Comparison of ENCODE assay signal across 8 cellular contexts in genomic region chr22:17243524-17243923, GRCh38. TPM values are rescaled to one million over a fixed set of nuclear protein-coding genes. Genes with fewer than 3 reads are reported as not detected.
A peak's percentile ranks its signal among the peaks of the same experiment; 100 is the strongest.
DNase-seq lines count a peak whose midpoint lies in the region; ATAC-seq, FAIRE-seq and TF ChIP-seq lines count a peak whose summit lies in the region.

No MANE protein-coding gene starts in this region.

- peak overlapping the region; percentile 61 for H3K27ac Mint-ChIP-seq in chondrocyte (ENCODE audit: unreplicated experiment)
- H3K27ac Mint-ChIP-seq in CD8-positive, alpha-beta T cell, result no peak overlapping the region

- CTCF ChIA-PET in CD8-positive, alpha-beta T cell (lab: Charles Lee), result no interaction called here

- no peak overlapping the region for H3K4me3 Mint-ChIP-seq in chondrocyte (ENCODE audit: unreplicated experiment)
- H3K4me3 Mint-ChIP-seq in CD8-positive, alpha-beta T cell, result no peak overlapping the region

- intact Hi-C loops in CD8-positive, alpha-beta T cell (cut with DNase I, micrococcal nuclease), result no loop called here

- POLR2A ChIA-PET in CD8-positive, alpha-beta T cell (lab: Charles Lee), result no interaction called here

- H3K4me1 ChIP-seq in CD8-positive, alpha-beta T cell (ENCODE audit: insufficient read depth, low read length), result no peaks in the 10 kb centered on the region

- H3K36me3 Mint-ChIP-seq in chondrocyte (ENCODE audit: low read depth), result no peaks in the 10 kb centered on the region
- H3K36me3 Mint-ChIP-seq in CD8-positive, alpha-beta T cell, result no peaks in the 10 kb centered on the region

- no peak for TF ChIP-seq CTCF in chondrocyte (IDR thresholded peaks at IDR 0.05)
- TF ChIP-seq CTCF in D721Med (IDR thresholded peaks at IDR 0.05; ENCODE audit: insufficient read depth, missing control alignments), result no peak
- no peak for TF ChIP-seq CTCF in CD8-positive, alpha-beta T cell (IDR thresholded peaks at IDR 0.05)

- FAIRE-seq in GM12891 (lab: Jason Lieb, UNC) (peak; percentile 94), D721Med (lab: Jason Lieb, UNC) (no peak)

- H3K27ac ChIP-seq in CD8-positive, alpha-beta T cell (ENCODE audit: low read depth, low read length), result no peak overlapping the region

- H3K9me3 ChIP-seq in CD8-positive, alpha-beta T cell (ENCODE audit: low read length), result no peaks in the 10 kb centered on the region

- H3K27me3 ChIP-seq in CD8-positive, alpha-beta T cell (ENCODE audit: insufficient read depth, low read length), result no peaks in the 10 kb centered on the region

- H3K4me1 Mint-ChIP-seq in chondrocyte (ENCODE audit: low read depth), result no peaks in the 10 kb centered on the region
- H3K4me1 Mint-ChIP-seq in CD8-positive, alpha-beta T cell (ENCODE audit: low read depth), result no peaks in the 10 kb centered on the region

- ATAC-seq in GM21360 (IDR thresholded peaks at IDR 0.05; ENCODE audit: unreplicated experiment) (peak; percentile 85), HG03460 (IDR thresholded peaks at IDR 0.05; ENCODE audit: unreplicated experiment) (peak; percentile 92)
- no peak for ATAC-seq in CD8-positive, alpha-beta T cell

- DNase-seq in GM12891 (ENCODE audit: insufficient read length, low spot score) (peak; percentile 60), chondrocyte (ENCODE audit: low spot score) (no peak), D721Med (ENCODE audit: insufficient read length, low spot score) (no peak), T-helper 9 cell (no peak), 8988T (no peak)
- no peak for DNase-seq in CD8-positive, alpha-beta T cell

- no peak for TF ChIP-seq POLR2A in GM12891 (IDR thresholded peaks at IDR 0.05; ENCODE audit: low read depth, low read length)

- H3K4me3 ChIP-seq in CD8-positive, alpha-beta T cell (ENCODE audit: low read depth, low read length), result no peak overlapping the region

- no peaks in the 10 kb centered on the region for H3K36me3 ChIP-seq in CD8-positive, alpha-beta T cell (ENCODE audit: insufficient read depth, low read length)

- H3K9me3 Mint-ChIP-seq in chondrocyte (ENCODE audit: low read depth), result no peaks in the 10 kb centered on the region
- H3K9me3 Mint-ChIP-seq in CD8-positive, alpha-beta T cell, result no peaks in the 10 kb centered on the region

- H3K27me3 Mint-ChIP-seq in chondrocyte (ENCODE audit: low read depth), result no peaks in the 10 kb centered on the region
- H3K27me3 Mint-ChIP-seq in CD8-positive, alpha-beta T cell (ENCODE audit: low read depth), result no peaks in the 10 kb centered on the region

TF ChIP-seq in GM12891, 5 proteins besides CTCF, POLR2A, EP300 and RAD21:
- TF ChIP-seq SPI1 (IDR thresholded peaks at IDR 0.05; ENCODE audit: low read depth, low read length) (peak; percentile 83), TAF1 (IDR thresholded peaks at IDR 0.05; ENCODE audit: low read depth, low read length) (no peak)
TF ChIP-seq in GM12891: peak in this region for 1.

RNA-seq across cellular contexts. Expression of gene ADA2, which starts 24.3 kb away (rescaled TPM):
- 5.3 TPM for polyA plus RNA-seq in GM12891 (2012; ENCODE audit: low read depth, missing spikeins)
- 2.9 to 4.6 TPM (median 4.3 TPM) in 3 replicates for total RNA-seq in chondrocyte
- total RNA-seq in CD8-positive, alpha-beta T cell, result 10 to 100 TPM; 43.4 to 44.6 TPM
